Comparison of ENCODE assay signal across 18 cellular contexts in the genomic region with DNA sequence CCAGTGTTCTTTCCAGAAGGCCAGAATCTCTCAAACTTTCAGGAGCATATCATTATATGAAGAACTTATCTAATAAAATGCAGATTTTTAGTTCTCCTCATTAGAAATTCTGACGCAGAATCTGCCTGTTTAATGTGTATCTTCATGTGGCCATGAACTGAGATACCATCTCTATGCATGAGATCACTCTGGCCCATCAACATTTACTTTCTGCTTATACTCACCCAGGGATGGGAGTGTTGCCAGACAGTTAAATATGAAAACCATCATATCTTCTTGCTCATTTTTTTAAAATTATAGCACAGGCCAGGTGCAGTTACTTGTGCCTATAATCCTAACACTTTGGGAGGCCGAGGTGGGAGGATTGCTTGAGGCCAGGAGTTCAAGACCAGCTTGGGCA.
DNase-seq lines count a peak whose midpoint lies in the region; ATAC-seq and TF ChIP-seq lines count a peak whose summit lies in the region.
"Had no signal": no experiment of that assay in that cellular context is flagged by ENCODE, and none has a peak within 500 bp of the region (broad histone marks: within the 10 kb centered on the region; RNA-seq: fewer than 3 reads in every experiment).

No MANE protein-coding gene starts in this region.

- TF ChIP-seq CTCF in VCaP (conservative IDR thresholded peaks at IDR 0.05): no peak
- no peak for TF ChIP-seq CTCF in esophagus muscularis mucosa (IDR thresholded peaks at IDR 0.05)
- no peak for TF ChIP-seq CTCF in parathyroid adenoma (IDR thresholded peaks at IDR 0.05)
- no peak for TF ChIP-seq CTCF in omental fat pad (IDR thresholded peaks at IDR 0.05)

- no peak overlapping the region for H3K9ac ChIP-seq in parathyroid adenoma
- H3K9ac ChIP-seq: KMS-11 had no signal

- ATAC-seq in GM18861 (IDR thresholded peaks at IDR 0.05; ENCODE audit: unreplicated experiment) (no peak), omental fat pad (ENCODE audit: low FRiP score) (no peak), GM21381 (IDR thresholded peaks at IDR 0.05; ENCODE audit: unreplicated experiment) (no peak)

- H3K27ac ChIP-seq in VCaP (peak overlapping the region; percentile 92), esophagus muscularis mucosa (replicated peaks in 1 of 4) (peak overlapping the region in 3 of 4 donors; percentile 23 to 48 (median 27)), parathyroid adenoma (peak overlapping the region; percentile 83)
- H3K27ac ChIP-seq: KMS-11, SK-N-MC had no signal

- TF ChIP-seq POLR2A in esophagus muscularis mucosa (IDR thresholded peaks at IDR 0.05; ENCODE audit: low read depth): no peak

- DNase-seq in esophagus muscularis mucosa (ENCODE audit: extremely low spot score) (no peak), omental fat pad (ENCODE audit: low spot score) (no peak), midbrain (lab: John Stamatoyannopoulos, UW) (no peak)
- DNase-seq: AML-193; DMS79; NCI-H1092; NCI-H1436 treated with DMSO at 0.1 percent for 48 hours; NCI-H2081; NCI-H2171 treated with DMSO at 0.1 percent for 48 hours; NCI-H526 treated with DMSO at 0.1 percent for 48 hours; NK-92 treated with Interleukin-12 subunit alpha and Interleukin-12 subunit beta, amount 100 ng/mL, for 24 hours; SHP77 had no signal

- H3K27me3 ChIP-seq in esophagus muscularis mucosa: no peaks in the 10 kb centered on the region
- no peaks in the 10 kb centered on the region for H3K27me3 ChIP-seq in parathyroid adenoma (ENCODE audit: control insufficient read depth, insufficient read depth, low read length)

- peak overlapping the region; percentile 70 for H2AFZ ChIP-seq in parathyroid adenoma

- 68% methylated on average over 2 of the region's 2 CpGs for WGBS in esophagus muscularis mucosa

- H3K9me3 ChIP-seq in esophagus muscularis mucosa (no peaks in the 10 kb centered on the region), parathyroid adenoma (ENCODE audit: control insufficient read depth, low read length) (no peaks in the 10 kb centered on the region)

- H3K4me2 ChIP-seq in parathyroid adenoma (ENCODE audit: low read length): peak overlapping the region; percentile 52
- H3K4me2 ChIP-seq: KMS-11 had no signal

- intact Hi-C loops in esophagus muscularis mucosa (cut with DNase I): no loop called here

- no peaks in the 10 kb centered on the region for H3K36me3 ChIP-seq in esophagus muscularis mucosa
- no peaks in the 10 kb centered on the region for H3K36me3 ChIP-seq in parathyroid adenoma (ENCODE audit: control insufficient read depth, insufficient read depth, low read length)

- H3K4me1 ChIP-seq in esophagus muscularis mucosa (peaks cover 4 to 29% (median 7%) of the 10 kb centered on the region in 4 donors), parathyroid adenoma (peaks cover 14% of the 10 kb centered on the region)

- H3K4me3 ChIP-seq in esophagus muscularis mucosa (no peak overlapping the region), parathyroid adenoma (ENCODE audit: low read depth, low read length) (no peak overlapping the region)
- H3K4me3 ChIP-seq: SK-N-MC had no signal

- TF ChIP-seq EP300 in esophagus muscularis mucosa (IDR thresholded peaks at IDR 0.05): no peak

- peaks cover 5% of the 10 kb centered on the region for H3K79me2 ChIP-seq in parathyroid adenoma

Comparison
In these comparisons a context has a peak if more than half of its experiments do, and no peak if none do; other contexts are left out.
1. H3K27ac ChIP-seq: peak in every context shown above with its lines; median percentile 92 in VCaP; 83 in parathyroid adenoma; 27 in esophagus muscularis mucosa.